18 cellular contexts compared by ENCODE assay signal in genomic region chr1:177589166-177589565, GRCh38.
A peak's percentile ranks its signal among the peaks of the same experiment; 100 is the strongest.
DNase-seq lines count a peak whose midpoint lies in the region; ATAC-seq, FAIRE-seq and TF ChIP-seq lines count a peak whose summit lies in the region.
"Had no signal": no experiment of that assay in that cellular context is flagged by ENCODE, and none has a peak within 500 bp of the region (broad histone marks: within the 10 kb centered on the region; RNA-seq: fewer than 3 reads in every experiment).

No MANE protein-coding gene starts in this region.

- no peaks in the 10 kb centered on the region for H3K27me3 Mint-ChIP-seq in natural killer cell treated with Interleukin-12 subunit alpha and Interleukin-12 subunit beta and Interleukin-15 and Interleukin-18, amount 100 ng/mL, for 72 hours
- peaks cover 6% of the 10 kb centered on the region for H3K27me3 Mint-ChIP-seq in neural progenitor cell (ENCODE audit: insufficient read depth, low read depth)

- TF ChIP-seq CTCF in 22Rv1 (IDR thresholded peaks at IDR 0.05) (no peak), H1 (IDR thresholded peaks at IDR 0.05; ENCODE audit: control extremely low read depth in 1 of 3, insufficient read depth in 1 of 3, low read depth in 1 of 3, low read length in 3 of 3) (no peak), neural progenitor cell (IDR thresholded peaks at IDR 0.05) (no peak)

- H3K9me3 Mint-ChIP-seq in natural killer cell treated with Interleukin-12 subunit alpha and Interleukin-12 subunit beta and Interleukin-15 and Interleukin-18, amount 100 ng/mL, for 72 hours = peaks cover 13% of the 10 kb centered on the region
- H3K9me3 Mint-ChIP-seq in neural progenitor cell = no peaks in the 10 kb centered on the region

- H3K79me1 ChIP-seq in H1 (ENCODE audit: low read depth, low read length) = no peaks in the 10 kb centered on the region

- H3K18ac ChIP-seq in H1 (ENCODE audit: extremely low read depth, low read length) = no peak overlapping the region

- 91% methylated on average over 3 of the region's 3 CpGs; no CpG with 5 or more reads in 1 of the 2 experiments for WGBS in H1 (ENCODE audit: extremely low coverage in 1 of 2, insufficient coverage in 1 of 2, insufficient read length in 1 of 2, insufficient replicate concordance in 2 of 2, low coverage in 1 of 2, low lambda C conversion rate in 2 of 2, missing lambda C conversion rate in 1 of 2), 2 experiments

- H2AK5ac ChIP-seq in H1 (ENCODE audit: low read depth, low read length) = no peak overlapping the region

- TF ChIP-seq POLR2A in H1 (IDR thresholded peaks at IDR 0.05; ENCODE audit: control extremely low read depth in 1 of 2, low read depth in 2 of 2, low read length in 2 of 2) = no peak

- no peaks in the 10 kb centered on the region for H3K9me3 ChIP-seq in H1 (ENCODE audit: insufficient read depth in 2 of 2, low read depth in 1 of 2, low read length in 1 of 2)
- H3K9me3 ChIP-seq in neural progenitor cell (ENCODE audit: low read depth) = no peaks in the 10 kb centered on the region
- no peaks in the 10 kb centered on the region for H3K9me3 ChIP-seq in SJCRH30 (replicated peaks)
- H3K9me3 ChIP-seq: HAP-1 had no signal

- H3K23me2 ChIP-seq in H1 (ENCODE audit: low read depth, low read length) = no peaks in the 10 kb centered on the region

- TF ChIP-seq EP300 in H1 (IDR thresholded peaks at IDR 0.05; ENCODE audit: borderline replicate concordance in 1 of 2, low read depth in 2 of 2, low read length in 2 of 2) = no peak

- H4K5ac ChIP-seq in H1 (ENCODE audit: insufficient read length, low read depth, low read length) = no peak overlapping the region

- H4K20me1 ChIP-seq in H1 (replicated peaks in 1 of 2; ENCODE audit: control insufficient read depth in 1 of 2, insufficient read depth in 2 of 2, low read length in 2 of 2) (no peaks in the 10 kb centered on the region), neural progenitor cell (ENCODE audit: low read depth) (no peaks in the 10 kb centered on the region)

- no peak overlapping the region for H3K4me3 ChIP-seq in H1 (ENCODE audit: extremely low read depth in 1 of 4, insufficient read depth in 2 of 4, low read depth in 3 of 4, low read length in 4 of 4)
- H3K4me3 ChIP-seq in neural progenitor cell = no peak overlapping the region
- H3K4me3 ChIP-seq in SJCRH30 = no peak overlapping the region
- H3K4me3 ChIP-seq: HAP-1 had no signal

- no peak overlapping the region for H2BK120ac ChIP-seq in H1 (replicated peaks; ENCODE audit: low read depth, low read length)

- ATAC-seq in natural killer cell treated with Interleukin-12 subunit alpha and Interleukin-12 subunit beta and Interleukin-15 and Interleukin-18, amount 100 ng/mL, for 72 hours = no peak

- H3K4me1 ChIP-seq in H1 (replicated peaks in 1 of 4; ENCODE audit: control insufficient read depth in 3 of 4, insufficient read depth in 4 of 4, low read length in 3 of 4) (no peaks in the 10 kb centered on the region), neural progenitor cell (no peaks in the 10 kb centered on the region), SJCRH30 (no peaks in the 10 kb centered on the region)
- H3K4me1 ChIP-seq: HAP-1 had no signal

- no peak overlapping the region for H2BK15ac ChIP-seq in H1 (ENCODE audit: low read length)

- no peaks in the 10 kb centered on the region for H3F3A ChIP-seq in neural progenitor cell (ENCODE audit: low read depth)

- no peak overlapping the region for H2BK12ac ChIP-seq in H1 (ENCODE audit: low read depth, low read length)

- POLR2A ChIA-PET in H1 (lab: Charles Lee; ENCODE audit: partially characterized antibody) = no interaction called here

- no peak overlapping the region for H3K4ac ChIP-seq in H1 (replicated peaks; ENCODE audit: insufficient read length, low read depth, low read length)

- H3K4me2 ChIP-seq in H1 (ENCODE audit: insufficient read depth in 1 of 2, low read depth in 2 of 2, low read length in 2 of 2) (no peak overlapping the region), neural progenitor cell (no peak overlapping the region)

- H3K9ac ChIP-seq in H1 (replicated peaks in 1 of 4; ENCODE audit: extremely low read depth in 1 of 4, low read depth in 3 of 4, low read length in 3 of 4) (no peak overlapping the region), neural progenitor cell (no peak overlapping the region)

- in situ Hi-C loops in G401 (cut with HindIII; ENCODE audit: low sequenced_read_pairs) = no loop called here

- H2AFZ ChIP-seq in H1 (ENCODE audit: low read length) (peak overlapping the region; percentile 31; the same call in 1 of the 2 replicates), neural progenitor cell (replicated peaks) (no peak overlapping the region)

- no peaks in the 10 kb centered on the region for H3K4me1 Mint-ChIP-seq in natural killer cell treated with Interleukin-12 subunit alpha and Interleukin-12 subunit beta and Interleukin-15 and Interleukin-18, amount 100 ng/mL, for 72 hours (ENCODE audit: low read depth in 2 of 2)
- H3K4me1 Mint-ChIP-seq in neural progenitor cell = peaks cover 4% of the 10 kb centered on the region

- no peak overlapping the region for H3K23ac ChIP-seq in H1 (ENCODE audit: insufficient read length)

- H3K56ac ChIP-seq in H1 (replicated peaks; ENCODE audit: insufficient read length, low read depth, low read length) = no peak overlapping the region

- H3K4me3 Mint-ChIP-seq in natural killer cell treated with Interleukin-12 subunit alpha and Interleukin-12 subunit beta and Interleukin-15 and Interleukin-18, amount 100 ng/mL, for 72 hours = no peak overlapping the region
- H3K4me3 Mint-ChIP-seq in neural progenitor cell = no peak overlapping the region

- H4K91ac ChIP-seq in H1 (replicated peaks; ENCODE audit: insufficient read length, low read length) = no peak overlapping the region

- H2BK20ac ChIP-seq in H1 (ENCODE audit: low read length) = no peak overlapping the region

- CTCF ChIA-PET in H1 (lab: Charles Lee; ENCODE audit: partially characterized antibody) = interaction anchor here (0.9 to 1.3 kb wide), 3 partner anchors 12 to 158 kb away, joined by 3 read pairs; no protein-coding TSS in a partner anchor

- no peak overlapping the region; the same call in 1 of the 2 replicates for H2BK5ac ChIP-seq in H1 (ENCODE audit: low read depth, low read length)

- peaks cover 6% of the 10 kb centered on the region for H3K36me3 Mint-ChIP-seq in natural killer cell treated with Interleukin-12 subunit alpha and Interleukin-12 subunit beta and Interleukin-15 and Interleukin-18, amount 100 ng/mL, for 72 hours
- no peaks in the 10 kb centered on the region for H3K36me3 Mint-ChIP-seq in neural progenitor cell

- H3K14ac ChIP-seq in H1 (ENCODE audit: insufficient read length) = no peak overlapping the region

- no peaks in the 10 kb centered on the region for H3K36me3 ChIP-seq in H1 (ENCODE audit: control insufficient read depth in 2 of 4, insufficient read depth in 4 of 4, low read length in 3 of 4)
- H3K36me3 ChIP-seq in neural progenitor cell = no peaks in the 10 kb centered on the region
- no peaks in the 10 kb centered on the region for H3K36me3 ChIP-seq in SJCRH30
- H3K36me3 ChIP-seq: HAP-1 had no signal

- no peak for FAIRE-seq in H1 (lab: Jason Lieb, UNC)
- FAIRE-seq: RCC 7860 had no signal

- DNase-seq in DMS53 (lab: John Stamatoyannopoulos, UW) (peak; percentile 89), NCI-H748 (lab: John Stamatoyannopoulos, UW; ENCODE audit: unreplicated experiment) (peak; percentile 71), H1 (ENCODE audit: low read depth in 1 of 2, low spot score in 2 of 2) (no peak), G401 (ENCODE audit: low spot score) (no peak), neural progenitor cell (ENCODE audit: low spot score) (no peak), SJCRH30 (no peak)
- no peak for DNase-seq in natural killer cell treated with Interleukin-12 subunit alpha and Interleukin-12 subunit beta and Interleukin-15 and Interleukin-18, amount 100 ng/mL, for 72 hours (ENCODE audit: low spot score)
- DNase-seq: AML-193, IMR-90, Kasumi-1, NCI-H1436 treated with DMSO at 0.1 percent for 48 hours, NCI-H2171, NCI-H524, SIG-M5, T-helper 2 cell had no signal

- H3K79me2 ChIP-seq in H1 (ENCODE audit: control insufficient read depth in 1 of 2, insufficient read depth in 2 of 2, low read length in 2 of 2) (no peaks in the 10 kb centered on the region), neural progenitor cell (ENCODE audit: low read depth) (no peaks in the 10 kb centered on the region)

- H3K27ac ChIP-seq in 22Rv1 (peak overlapping the region; percentile 70), H1 (ENCODE audit: low read depth, low read length) (no peak overlapping the region), neural progenitor cell (no peak overlapping the region), SJCRH30 (no peak overlapping the region)

- H3K27me3 ChIP-seq in H1 (replicated peaks in 1 of 4; ENCODE audit: control insufficient read depth in 3 of 4, extremely low read depth in 1 of 4, insufficient read depth in 3 of 4, low read length in 3 of 4) (no peaks in the 10 kb centered on the region), neural progenitor cell (no peaks in the 10 kb centered on the region), SJCRH30 (no peaks in the 10 kb centered on the region)

- TF ChIP-seq RAD21 in H1 (IDR thresholded peaks at IDR 0.05 in 1 of 2, conservative IDR thresholded peaks at IDR 0.05 in 1 of 2; ENCODE audit: low read depth in 2 of 2, low read length in 2 of 2) = no peak

- H4K8ac ChIP-seq in H1 (ENCODE audit: extremely low read depth, insufficient read depth, low read length) = no peak overlapping the region

- H3K27ac Mint-ChIP-seq in natural killer cell treated with Interleukin-12 subunit alpha and Interleukin-12 subunit beta and Interleukin-15 and Interleukin-18, amount 100 ng/mL, for 72 hours = no peak overlapping the region
- no peak overlapping the region for H3K27ac Mint-ChIP-seq in neural progenitor cell

TF ChIP-seq in H1, 55 proteins besides CTCF, POLR2A, EP300 and RAD21:
- TF ChIP-seq BCL11A (IDR thresholded peaks at IDR 0.05; ENCODE audit: low read depth in 2 of 2, low read length in 2 of 2) (no peak), RBBP5 (IDR thresholded peaks at IDR 0.05; ENCODE audit: borderline replicate concordance, low read depth, low read length) (no peak), HDAC2 (IDR thresholded peaks at IDR 0.05; ENCODE audit: borderline replicate concordance in 1 of 2, low read depth in 2 of 2, low read length in 2 of 2) (no peak), JUN (IDR thresholded peaks at IDR 0.05; ENCODE audit: low read depth, low read length) (no peak), ASH2L (IDR thresholded peaks at IDR 0.05; ENCODE audit: low read length) (no peak)

Comparison
In these comparisons a context has a peak if more than half of its experiments do, and no peak if none do; other contexts are left out.
1. DNase-seq: peak in DMS53 (single experiment) and NCI-H748 (single experiment); none in H1 (0 of 2), G401 (single experiment), natural killer cell treated with Interleukin-12 subunit alpha and Interleukin-12 subunit beta and Interleukin-15 and Interleukin-18, amount 100 ng/mL, for 72 hours (single experiment), neural progenitor cell (single experiment) and SJCRH30 (0 of 2).